23 cellular contexts compared by ENCODE assay signal in genomic region chr6:63452117-63452516, GRCh38.
DNase-seq lines count a peak whose midpoint lies in the region; ATAC-seq and TF ChIP-seq lines count a peak whose summit lies in the region.
"Had no signal": no experiment of that assay in that cellular context is flagged by ENCODE, and none has a peak within 500 bp of the region (broad histone marks: within the 10 kb centered on the region; RNA-seq: fewer than 3 reads in every experiment).

No MANE protein-coding gene starts in this region.

- H3K4me3 Mint-ChIP-seq in WTC11, result no peak overlapping the region
- H3K4me3 Mint-ChIP-seq: activated CD8-positive, alpha-beta T cell treated with anti-CD3 and anti-CD28 coated beads for 36 hours; B cell had no signal

- H3K9me3 Mint-ChIP-seq in WTC11, result peaks cover 11% of the 10 kb centered on the region
- H3K9me3 Mint-ChIP-seq: activated CD8-positive, alpha-beta T cell treated with anti-CD3 and anti-CD28 coated beads for 36 hours had no signal

- peaks cover 0 to 11% (median 0%) of the 10 kb centered on the region in 4 donors for H3K4me1 ChIP-seq in transverse colon
- H3K4me1 ChIP-seq in stomach, result peaks cover 0 to 7% (median 0%) of the 10 kb centered on the region in 4 donors

- H3K27ac Mint-ChIP-seq in WTC11, result no peak overlapping the region
- H3K27ac Mint-ChIP-seq: activated CD8-positive, alpha-beta T cell treated with anti-CD3 and anti-CD28 coated beads for 36 hours; B cell had no signal

- 50 to 57% methylated on average over 3 to 4 of the region's 4 CpGs for WGBS in transverse colon (ENCODE audit: low coverage in 1 of 2), 2 donors
- 62 to 72% (median 65%) methylated on average over 4 of the region's 4 CpGs for WGBS in stomach, 5 donors

- H3K9me3 ChIP-seq in transverse colon, result no peaks in the 10 kb centered on the region
- no peaks in the 10 kb centered on the region for H3K9me3 ChIP-seq in stomach

- TF ChIP-seq POLR2A in transverse colon (IDR thresholded peaks at IDR 0.05) (no peak), stomach (IDR thresholded peaks at IDR 0.05) (no peak)

- TF ChIP-seq CTCF in WTC11 (IDR thresholded peaks at IDR 0.05) (no peak), transverse colon (IDR thresholded peaks at IDR 0.05) (no peak), stomach (IDR thresholded peaks at IDR 0.05) (no peak)

- TF ChIP-seq EP300 in transverse colon (IDR thresholded peaks at IDR 0.05; ENCODE audit: low read depth) (no peak), stomach (IDR thresholded peaks at IDR 0.05) (no peak)

- H3K36me3 ChIP-seq in transverse colon, result no peaks in the 10 kb centered on the region
- H3K36me3 ChIP-seq in stomach, result no peaks in the 10 kb centered on the region
- H3K36me3 ChIP-seq: brain microvascular endothelial cell had no signal

- ATAC-seq in WTC11 (no peak), GM19351 (IDR thresholded peaks at IDR 0.05; ENCODE audit: unreplicated experiment) (no peak), GM21360 (IDR thresholded peaks at IDR 0.05; ENCODE audit: unreplicated experiment) (no peak)
- ATAC-seq: activated CD8-positive, alpha-beta T cell treated with anti-CD3 and anti-CD28 coated beads for 36 hours; left ventricle myocardium superior had no signal

- no peak overlapping the region for H3K4me3 ChIP-seq in transverse colon
- no peak overlapping the region for H3K4me3 ChIP-seq in stomach

- H3K27me3 ChIP-seq in transverse colon (no peaks in the 10 kb centered on the region), stomach (no peaks in the 10 kb centered on the region)
- H3K27me3 ChIP-seq: brain microvascular endothelial cell had no signal

- H3K27ac ChIP-seq in transverse colon, result no peak overlapping the region
- no peak overlapping the region for H3K27ac ChIP-seq in stomach
- H3K27ac ChIP-seq: brain microvascular endothelial cell, RWPE1 had no signal

- peaks cover 3% of the 10 kb centered on the region; the same call in 1 of the 2 replicates for H3K27me3 Mint-ChIP-seq in WTC11 (ENCODE audit: low read depth)
- H3K27me3 Mint-ChIP-seq: activated CD8-positive, alpha-beta T cell treated with anti-CD3 and anti-CD28 coated beads for 36 hours; B cell had no signal

- CTCF ChIA-PET in WTC11 (lab: Charles Lee), result no interaction called here

- peaks cover 3% of the 10 kb centered on the region for H3K36me3 Mint-ChIP-seq in WTC11

- in situ Hi-C loops in transverse colon (cut with MboI; ENCODE audit: low pct_ligation_motif_present in 1 of 4, low pct_unique_long_range_greater_than_20kb in 1 of 4, low sequenced_read_pairs in 3 of 4), result no loop called here

- intact Hi-C loops in transverse colon (cut with DNase I; ENCODE audit: low total_unique reads) (no loop called here), stomach (cut with DNase I; ENCODE audit: low total_unique reads) (no loop called here)

- peaks cover 2% of the 10 kb centered on the region; the same call in 1 of the 2 replicates for H3K4me1 Mint-ChIP-seq in WTC11
- H3K4me1 Mint-ChIP-seq: B cell had no signal

- POLR2A ChIA-PET in WTC11 (lab: Charles Lee), result no interaction called here

- DNase-seq in SIG-M5 treated with dmso at 0.1 percent for 504 hours (lab: John Stamatoyannopoulos, UW; ENCODE audit: unreplicated experiment) (peak; percentile 1), SIG-M5 (lab: John Stamatoyannopoulos, UW) (no peak), WTC11 (ENCODE audit: low spot score) (no peak), iris pigment epithelial cell (ENCODE audit: low read depth) (peak; percentile 14), transverse colon (peak; percentile 55), stomach (no peak)
- DNase-seq: activated CD4-positive, CD25-positive, alpha-beta regulatory T cell treated with anti-CD3 and anti-CD28 coated beads, Interleukin-2, amount 50 U/mL, for 72 hours; activated CD8-positive, alpha-beta T cell treated with anti-CD3 and anti-CD28 coated beads for 36 hours; activated gamma-delta T cell; activated T-cell treated with anti-CD3 and anti-CD28 coated beads for 4 hours; brain microvascular endothelial cell; DMS79 treated with DMSO at 0.1 percent for 48 hours; GOT3; head of caudate nucleus; left ventricle myocardium superior; NCI-H2029 treated with DMSO at 0.1 percent for 48 hours; NCI-H446; posterior cingulate gyrus; T-helper 9 cell had no signal

TF ChIP-seq in WTC11, 78 proteins besides CTCF, POLR2A, EP300 and RAD21:
- TF ChIP-seq GABPB1 (CRISPR knock-in tag; IDR thresholded peaks at IDR 0.05) (peak; percentile 96), OVOL2 (CRISPR knock-in tag; IDR thresholded peaks at IDR 0.05; ENCODE audit: borderline replicate concordance) (no peak)

Comparison
In these comparisons a context has a peak if more than half of its experiments do, and no peak if none do; other contexts are left out.
1. DNase-seq: peak in SIG-M5 treated with dmso at 0.1 percent for 504 hours (single experiment), iris pigment epithelial cell (single experiment) and transverse colon (single experiment); none in SIG-M5 (single experiment), WTC11 (single experiment) and stomach (single experiment).